ENCODE assay signal across 28 cellular contexts in the genomic region with DNA sequence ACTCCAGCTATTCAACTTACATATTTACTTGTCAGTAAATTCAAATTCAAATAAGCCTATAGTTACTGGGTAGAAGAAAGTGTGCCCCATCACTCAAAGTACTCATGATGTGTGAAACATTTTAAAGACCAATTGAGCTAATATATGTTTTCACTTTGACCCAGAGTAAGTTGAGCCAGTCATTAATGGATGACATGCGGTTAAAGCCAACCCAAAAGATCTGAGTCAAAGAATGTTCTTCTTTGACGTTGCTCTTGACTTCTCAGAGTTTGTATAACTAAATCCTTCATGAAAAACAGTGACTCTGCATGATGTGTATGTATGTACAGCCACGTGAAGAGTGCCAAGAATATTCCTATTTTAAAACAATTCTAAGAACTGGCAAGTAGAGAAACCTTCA.
DNase-seq lines count a peak whose midpoint lies in the region; ATAC-seq and TF ChIP-seq lines count a peak whose summit lies in the region.
"Had no signal": no experiment of that assay in that cellular context is flagged by ENCODE, and none has a peak within 500 bp of the region (broad histone marks: within the 10 kb centered on the region; RNA-seq: fewer than 3 reads in every experiment).

No MANE protein-coding gene starts in this region.

- peaks cover 0 to 10% of the 10 kb centered on the region in 2 donors for H3K9me3 Mint-ChIP-seq in stimulated activated naive B cell treated with anti-CD40 and anti-IgM and Interleukin-4, amounts not matched to agents 10 μg/mL and 1 μg/mL and 100 μg/mL, for 72 hours
- H3K9me3 Mint-ChIP-seq: activated T-cell treated with anti-CD3 and anti-CD28 coated beads, Interleukin-2, amount 50 U/mL, for 72 hours; HFFc6 had no signal

- intact Hi-C loops in mucosa of descending colon (cut with DNase I, micrococcal nuclease): no loop called here

- no peak overlapping the region for H3K4me3 Mint-ChIP-seq in stimulated activated naive B cell treated with anti-CD40 and anti-IgM and Interleukin-4, amounts not matched to agents 10 μg/mL and 1 μg/mL and 100 μg/mL, for 72 hours
- H3K4me3 Mint-ChIP-seq: activated naive CD8-positive, alpha-beta T cell; activated T-cell treated with anti-CD3 and anti-CD28 coated beads, Interleukin-2, amount 50 U/mL, for 72 hours; HFFc6; T-cell had no signal

- H3K4me2 ChIP-seq in KMS-11: peak overlapping the region; percentile 87; the same call in 1 of the 2 replicates
- H3K4me2 ChIP-seq: PC-9 had no signal

- H2AFZ ChIP-seq in KMS-11 (ENCODE audit: low read depth): no peak overlapping the region
- H2AFZ ChIP-seq: PC-9 had no signal

- H3K36me3 ChIP-seq in KMS-11 (ENCODE audit: insufficient read depth) (no peaks in the 10 kb centered on the region), mucosa of descending colon (ENCODE audit: low read depth) (no peaks in the 10 kb centered on the region)
- H3K36me3 ChIP-seq: BE2C, lower lobe of right lung, MG63, spleen, stomach had no signal

- no peaks in the 10 kb centered on the region for H3K27me3 ChIP-seq in KMS-11 (ENCODE audit: insufficient read depth, low read depth)
- H3K27me3 ChIP-seq: BE2C, MG63, spleen, stomach had no signal

- H4K20me1 ChIP-seq in KMS-11 (ENCODE audit: insufficient read depth): no peaks in the 10 kb centered on the region

- ATAC-seq in GM19023 (IDR thresholded peaks at IDR 0.05; ENCODE audit: unreplicated experiment) (peak; percentile 46), HG03039 (IDR thresholded peaks at IDR 0.05; ENCODE audit: unreplicated experiment) (peak; percentile 49), mucosa of descending colon (no peak)
- ATAC-seq in stimulated activated naive B cell treated with anti-CD40 and anti-IgM and Interleukin-4, amounts not matched to agents 10 μg/mL and 1 μg/mL and 100 μg/mL, for 72 hours (replicated peaks): no peak
- ATAC-seq: activated T-cell treated with anti-CD3 and anti-CD28 coated beads, Interleukin-2, amount 50 U/mL, for 72 hours; lower lobe of right lung; T-cell had no signal

- H3K27ac Mint-ChIP-seq in stimulated activated naive B cell treated with anti-CD40 and anti-IgM and Interleukin-4, amounts not matched to agents 10 μg/mL and 1 μg/mL and 100 μg/mL, for 72 hours: no peak overlapping the region
- H3K27ac Mint-ChIP-seq: activated naive CD8-positive, alpha-beta T cell; activated T-cell treated with anti-CD3 and anti-CD28 coated beads, Interleukin-2, amount 50 U/mL, for 72 hours; HFFc6; T-cell had no signal

- H3K4me1 Mint-ChIP-seq in stimulated activated naive B cell treated with anti-CD40 and anti-IgM and Interleukin-4, amounts not matched to agents 10 μg/mL and 1 μg/mL and 100 μg/mL, for 72 hours: no peaks in the 10 kb centered on the region
- H3K4me1 Mint-ChIP-seq: T-cell had no signal

- CTCF ChIA-PET in AG04449 (lab: Yijun Ruan, JAX): no interaction called here

- H3K27me3 Mint-ChIP-seq in stimulated activated naive B cell treated with anti-CD40 and anti-IgM and Interleukin-4, amounts not matched to agents 10 μg/mL and 1 μg/mL and 100 μg/mL, for 72 hours: no peaks in the 10 kb centered on the region
- H3K27me3 Mint-ChIP-seq: activated naive CD8-positive, alpha-beta T cell had no signal

- DNase-seq in AG04449 (ENCODE audit: low read depth, low spot score) (peak; percentile 34), mucosa of descending colon (no peak), NCI-H1417 treated with DMSO at 0.1 percent for 48 hours (lab: John Stamatoyannopoulos, UW) (no peak), NK-92 (lab: John Stamatoyannopoulos, UW; ENCODE audit: unreplicated experiment) (no peak)
- DNase-seq in stimulated activated naive B cell treated with anti-CD40 and anti-IgM and Interleukin-4, amounts not matched to agents 10 μg/mL and 1 μg/mL and 100 μg/mL, for 72 hours: no peak
- DNase-seq: activated CD4-positive, alpha-beta T cell treated with anti-CD3 and anti-CD28 coated beads for 4 hours; activated T-cell treated with anti-CD3 and anti-CD28 coated beads, Interleukin-2, amount 50 U/mL, for 72 hours; BE2C; cerebellar nuclear complex; DND-41; foreskin melanocyte; HFFc6; hippocampal formation; lower lobe of right lung; MG63; NCI-H146; PC-9; spleen; stimulated activated CD4-positive, alpha-beta T cell treated with anti-CD3 and anti-CD28 coated beads, Interleukin-4, amount 100 ng/mL, for 4 hours; stomach; T-cell; trophoblast cell had no signal

- no peak overlapping the region for H3K9ac ChIP-seq in KMS-11

- POLR2A ChIA-PET in AG04449 (lab: Yijun Ruan, JAX): no interaction called here

- no peak for TF ChIP-seq CTCF in AG04449 (IDR thresholded peaks at IDR 0.05; ENCODE audit: insufficient read depth, low read length, missing control alignments)
- no peak for TF ChIP-seq CTCF in KMS-11 (conservative IDR thresholded peaks at IDR 0.05; ENCODE audit: low read depth, low read length)
- TF ChIP-seq CTCF in mucosa of descending colon (IDR thresholded peaks at IDR 0.05): no peak

- H3K4me3 ChIP-seq in AG04449 (ENCODE audit: low read depth, low read length) (no peak overlapping the region), KMS-11 (IDR thresholded peaks at IDR 0.05; ENCODE audit: insufficient read depth, low read depth, low read length) (no peak overlapping the region), mucosa of descending colon (no peak overlapping the region)
- H3K4me3 ChIP-seq: lower lobe of right lung, MG63, PC-9, spleen, stomach had no signal

- H3K27ac ChIP-seq in KMS-11: no peak overlapping the region
- H3K27ac ChIP-seq: 22Rv1, epithelial cell of prostate, lower lobe of right lung, PC-9, spleen, stomach had no signal

- H3K9me3 ChIP-seq in mucosa of descending colon: no peaks in the 10 kb centered on the region
- H3K9me3 ChIP-seq: BE2C, lower lobe of right lung, stomach had no signal

- H3K79me2 ChIP-seq in KMS-11 (ENCODE audit: insufficient read depth, low read depth): no peaks in the 10 kb centered on the region

- H3K36me3 Mint-ChIP-seq in stimulated activated naive B cell treated with anti-CD40 and anti-IgM and Interleukin-4, amounts not matched to agents 10 μg/mL and 1 μg/mL and 100 μg/mL, for 72 hours: no peaks in the 10 kb centered on the region
- H3K36me3 Mint-ChIP-seq: activated naive CD8-positive, alpha-beta T cell; T-cell had no signal

- H3K4me1 ChIP-seq in KMS-11 (ENCODE audit: low read depth, poor library complexity, severe bottlenecking) (peaks cover 25% of the 10 kb centered on the region), mucosa of descending colon (ENCODE audit: low read depth) (no peaks in the 10 kb centered on the region)
- H3K4me1 ChIP-seq: lower lobe of right lung, spleen had no signal

Comparison
In these comparisons a context has a peak if more than half of its experiments do, and no peak if none do; other contexts are left out.
1. ATAC-seq: peak in GM19023 (single experiment) and HG03039 (single experiment); none in stimulated activated naive B cell treated with anti-CD40 and anti-IgM and Interleukin-4, amounts not matched to agents 10 μg/mL and 1 μg/mL and 100 μg/mL, for 72 hours (0 of 2) and mucosa of descending colon (single experiment).